14 cellular contexts compared by ENCODE assay signal in genomic region chr6:46507426-46507825, GRCh38. TPM values are rescaled to one million over a fixed set of nuclear protein-coding genes. Genes with fewer than 3 reads are reported as not detected.
"Had no signal": no experiment of that assay in that cellular context is flagged by ENCODE, and none has a peak within 500 bp of the region (broad histone marks: within the 10 kb centered on the region; RNA-seq: fewer than 3 reads in every experiment).

No MANE protein-coding gene starts in this region.

- H3K4me3 Mint-ChIP-seq: activated CD8-positive, alpha-beta T cell treated with anti-CD3 and anti-CD28 coated beads for 36 hours; activated naive CD8-positive, alpha-beta T cell treated with anti-CD3 and anti-CD28 coated beads, Interleukin-2, amount 10 ng/mL, durations not matched to agents 7 days and 5 days; memory B cell; nephron progenitor cell had no signal

- H3K27ac ChIP-seq: thyroid gland, VCaP had no signal

- H3K27me3 ChIP-seq: esophagus squamous epithelium, stomach, thyroid gland had no signal

- H3K9me3 Mint-ChIP-seq: activated CD8-positive, alpha-beta T cell treated with anti-CD3 and anti-CD28 coated beads for 36 hours; activated naive CD8-positive, alpha-beta T cell treated with anti-CD3 and anti-CD28 coated beads, Interleukin-2, amount 10 ng/mL, durations not matched to agents 7 days and 5 days; memory B cell; nephron progenitor cell had no signal

- ATAC-seq: activated CD8-positive, alpha-beta T cell treated with anti-CD3 and anti-CD28 coated beads for 36 hours had no signal

- H3K4me1 Mint-ChIP-seq: activated naive CD8-positive, alpha-beta T cell treated with anti-CD3 and anti-CD28 coated beads, Interleukin-2, amount 10 ng/mL, durations not matched to agents 7 days and 5 days; memory B cell; nephron progenitor cell had no signal

- H3K27ac Mint-ChIP-seq: activated CD8-positive, alpha-beta T cell treated with anti-CD3 and anti-CD28 coated beads for 36 hours; activated naive CD8-positive, alpha-beta T cell treated with anti-CD3 and anti-CD28 coated beads, Interleukin-2, amount 10 ng/mL, durations not matched to agents 7 days and 5 days; memory B cell; nephron progenitor cell had no signal

- H3K36me3 Mint-ChIP-seq: activated naive CD8-positive, alpha-beta T cell treated with anti-CD3 and anti-CD28 coated beads, Interleukin-2, amount 10 ng/mL, durations not matched to agents 7 days and 5 days; memory B cell had no signal

- H3K27me3 Mint-ChIP-seq: memory B cell had no signal

- H3K36me3 ChIP-seq: esophagus squamous epithelium, stomach, thyroid gland had no signal

- H3K4me3 ChIP-seq: esophagus squamous epithelium, stomach, thyroid gland had no signal

- DNase-seq: activated CD4-positive, alpha-beta T cell treated with anti-CD3 and anti-CD28 coated beads for 4 hours; activated CD8-positive, alpha-beta memory T cell treated with anti-CD3 and anti-CD28 coated beads, Interleukin-2, amount 50 U/mL, for 4 hours; activated CD8-positive, alpha-beta T cell treated with anti-CD3 and anti-CD28 coated beads for 36 hours; activated naive CD8-positive, alpha-beta T cell treated with anti-CD3 and anti-CD28 coated beads, Interleukin-2, amount 10 ng/mL, durations not matched to agents 7 days and 5 days; anterior cingulate cortex; esophagus squamous epithelium; foreskin fibroblast; nephron progenitor cell; stimulated activated CD4-positive, alpha-beta T cell treated with anti-CD3 and anti-CD28 coated beads, Interleukin-4, amount 100 ng/mL, for 4 hours; stomach; T-helper 9 cell; thyroid gland had no signal

- H3K9me3 ChIP-seq: esophagus squamous epithelium, stomach, thyroid gland had no signal

RNA-seq across cellular contexts. Expression of gene RCAN2, which starts 16.2 kb away (rescaled TPM):
- total RNA-seq: activated CD8-positive, alpha-beta T cell treated with anti-CD3 and anti-CD28 coated beads for 36 hours had no signal
